ENCODE assay signal across 25 cellular contexts in genomic region chr7:90692396-90692795, GRCh38.
DNase-seq lines count a peak whose midpoint lies in the region; ATAC-seq and TF ChIP-seq lines count a peak whose summit lies in the region.
"Had no signal": no experiment of that assay in that cellular context is flagged by ENCODE, and none has a peak within 500 bp of the region (broad histone marks: within the 10 kb centered on the region; RNA-seq: fewer than 3 reads in every experiment).

No MANE protein-coding gene starts in this region.

- H4K20me1 ChIP-seq in fibroblast of lung (ENCODE audit: control insufficient read depth, extremely low read depth, insufficient read depth, low read length) = no peaks in the 10 kb centered on the region
- H4K20me1 ChIP-seq in PC-9 (ENCODE audit: insufficient read depth) = no peaks in the 10 kb centered on the region

- H3K27me3 ChIP-seq in fibroblast of lung (ENCODE audit: control insufficient read depth, insufficient read depth, low read length) (no peaks in the 10 kb centered on the region), PC-9 (ENCODE audit: insufficient read depth, low read depth) (no peaks in the 10 kb centered on the region)
- H3K27me3 ChIP-seq: dorsolateral prefrontal cortex had no signal

- H3K36me3 ChIP-seq in fibroblast of lung (ENCODE audit: control insufficient read depth, insufficient read depth, low read length) = no peaks in the 10 kb centered on the region
- H3K36me3 ChIP-seq in PC-9 (ENCODE audit: low read depth) = no peaks in the 10 kb centered on the region

- H3K79me2 ChIP-seq in fibroblast of lung (ENCODE audit: control insufficient read depth, insufficient read depth, low read length) (peaks cover 7% of the 10 kb centered on the region), PC-9 (ENCODE audit: low read depth) (no peaks in the 10 kb centered on the region)

- H3K4me3 ChIP-seq in fibroblast of lung (replicated peaks in 1 of 4; ENCODE audit: control extremely low read depth in 1 of 4, insufficient read depth in 1 of 4, low read depth in 3 of 4, low read length in 4 of 4) (no peak overlapping the region), PC-9 (no peak overlapping the region)
- H3K4me3 ChIP-seq: dorsolateral prefrontal cortex, skin epidermis had no signal

- H2AFZ ChIP-seq in fibroblast of lung (ENCODE audit: low read length) (no peak overlapping the region), PC-9 (no peak overlapping the region)

- H3K9me2 ChIP-seq in PC-9 (ENCODE audit: insufficient read depth) = no peaks in the 10 kb centered on the region

- POLR2A ChIA-PET in PC-9 (lab: Charles Lee; ENCODE audit: unreplicated experiment) = no interaction called here

- H3K9me3 ChIP-seq in fibroblast of lung (ENCODE audit: control insufficient read depth, insufficient read depth, low read depth, low read length) (no peaks in the 10 kb centered on the region), PC-9 (ENCODE audit: insufficient read depth, low read depth) (no peaks in the 10 kb centered on the region)

- peak overlapping the region; percentile 16 for H3K4me2 ChIP-seq in fibroblast of lung (ENCODE audit: extremely low read depth, insufficient read depth, low read length)
- no peak overlapping the region for H3K4me2 ChIP-seq in PC-9

- no peak for ATAC-seq in GM19463 (IDR thresholded peaks at IDR 0.05; ENCODE audit: unreplicated experiment)
- ATAC-seq: activated CD8-positive, alpha-beta T cell treated with anti-CD3 and anti-CD28 coated beads for 36 hours; left lobe of liver; naive thymus-derived CD8-positive, alpha-beta T cell; stimulated activated naive CD8-positive, alpha-beta T cell treated with anti-CD3 and anti-CD28 coated beads, Interleukin-15, Interleukin-2, amounts not matched to agents 100 U/mL and 50 U/mL, for 24 hours had no signal

- no peaks in the 10 kb centered on the region for H3F3A ChIP-seq in PC-9 (ENCODE audit: insufficient read depth, low read depth)

- TF ChIP-seq CTCF in fibroblast of lung (conservative IDR thresholded peaks at IDR 0.05 in 1 of 2, IDR thresholded peaks at IDR 0.05 in 1 of 2; ENCODE audit: low read depth in 1 of 2, low read length in 2 of 2) (no peak), PC-9 (conservative IDR thresholded peaks at IDR 0.05) (no peak)

- no TSS peak for BruUV-seq in PC-9 (replicated peaks; lab: Mats Ljungman, UMichigan)

- CTCF ChIA-PET in PC-9 (lab: Charles Lee) = no interaction called here

- H3K27ac ChIP-seq in fibroblast of lung (ENCODE audit: insufficient read depth, low read length) (no peak overlapping the region), PC-9 (no peak overlapping the region)
- H3K27ac ChIP-seq: dorsolateral prefrontal cortex, skin epidermis had no signal

- intact Hi-C loops in PC-9 (cut with micrococcal nuclease; ENCODE audit: unreplicated experiment) = no loop called here

- H3K4me1 ChIP-seq in fibroblast of lung (ENCODE audit: control insufficient read depth, extremely low read depth, insufficient read depth, low read length) (peaks cover 2% of the 10 kb centered on the region), PC-9 (replicated peaks; ENCODE audit: insufficient read depth) (no peaks in the 10 kb centered on the region)

- DNase-seq in NCI-H526 (lab: John Stamatoyannopoulos, UW) (peak; percentile 6 to 16), NCI-H526 treated with DMSO at 0.1 percent for 48 hours (lab: John Stamatoyannopoulos, UW) (no peak), SHP77 treated with DMSO at 0.1 percent for 48 hours (lab: John Stamatoyannopoulos, UW) (peak; percentile 21), fibroblast of lung (ENCODE audit: low read depth in 2 of 2) (peak in 1 of 2 donors; percentile 75), MV-4-11 (lab: John Stamatoyannopoulos, UW) (no peak), PC-9 (no peak), mucosa of gallbladder (ENCODE audit: low spot score) (no peak)
- DNase-seq: activated CD8-positive, alpha-beta T cell treated with anti-CD3 and anti-CD28 coated beads for 36 hours; caudate nucleus; CD8-positive, alpha-beta memory T cell; DND-41; dorsolateral prefrontal cortex; hypothalamus; immature natural killer cell; Karpas-422; midbrain; naive thymus-derived CD8-positive, alpha-beta T cell; NCI-H187; NCI-H2227 treated with DMSO at 0.1 percent for 48 hours; nucleus accumbens; OCI-M1; stimulated activated naive CD8-positive, alpha-beta T cell treated with anti-CD3 and anti-CD28 coated beads, Interleukin-15, Interleukin-2, amounts not matched to agents 100 U/mL and 50 U/mL, for 24 hours had no signal

- no peak overlapping the region for H3K9ac ChIP-seq in fibroblast of lung (ENCODE audit: insufficient read depth, low read length)

Comparison
In these comparisons a context has a peak if more than half of its experiments do, and no peak if none do; other contexts are left out.
1. DNase-seq: peak in NCI-H526 (2 of 2) and SHP77 treated with DMSO at 0.1 percent for 48 hours (single experiment); none in NCI-H526 treated with DMSO at 0.1 percent for 48 hours (single experiment), MV-4-11 (single experiment), PC-9 (0 of 2) and mucosa of gallbladder (single experiment).